In genomic region chr14:96268426-96269358, GRCh38 we compare ENCODE assay signal across 1 cellular context.
TF ChIP-seq lines count a peak whose summit lies in the region.

No MANE protein-coding gene starts in this region.

TF ChIP-seq in HepG2, 621 proteins besides CTCF, POLR2A, EP300 and RAD21:
- TF ChIP-seq CEBPG (CRISPR knock-in tag; IDR thresholded peaks at IDR 0.05) (0 out of 2 replicates have a peak, but pooled peaks have one; percentile 21), ETV5 (CRISPR knock-in tag; IDR thresholded peaks at IDR 0.05; ENCODE audit: borderline replicate concordance) (peak; percentile 36; the same call in 1 of the 2 replicates), ZNF263 (CRISPR knock-in tag; IDR thresholded peaks at IDR 0.05) (peak; percentile 41; the same call in 1 of the 2 replicates), NCOR1 (IDR thresholded peaks at IDR 0.05; ENCODE audit: borderline replicate concordance, low read length) (no peak), ZNF598 (CRISPR knock-in tag; IDR thresholded peaks at IDR 0.05; ENCODE audit: borderline replicate concordance) (no peak), ZSCAN21 (CRISPR knock-in tag; IDR thresholded peaks at IDR 0.05; ENCODE audit: borderline replicate concordance) (no peak), RELA (CRISPR knock-in tag; IDR thresholded peaks at IDR 0.05) (peak; percentile 83; the same call in 1 of the 2 replicates), PAWR (CRISPR knock-in tag; IDR thresholded peaks at IDR 0.05; ENCODE audit: borderline replicate concordance) (no peak), CEBPB (IDR thresholded peaks at IDR 0.05; ENCODE audit: borderline replicate concordance, low read depth, low read length) (peak; percentile 76), HNF1B (CRISPR knock-in tag; IDR thresholded peaks at IDR 0.05) (0 out of 2 replicates have a peak, but pooled peaks have one; percentile 37), ZNF687 (CRISPR knock-in tag; IDR thresholded peaks at IDR 0.05) (0 out of 2 replicates have a peak, but pooled peaks have one; percentile 32), HNF1A (IDR thresholded peaks at IDR 0.05; ENCODE audit: low read depth) (0 out of 2 replicates have a peak, but pooled peaks have one; percentile 27), HNF1A (CRISPR knock-in tag; IDR thresholded peaks at IDR 0.05; ENCODE audit: borderline replicate concordance) (no peak), ZNF761 (CRISPR knock-in tag; conservative IDR thresholded peaks at IDR 0.05) (no peak), ZFP36L2 (CRISPR knock-in tag; IDR thresholded peaks at IDR 0.05) (no peak), E2F1 (CRISPR knock-in tag; IDR thresholded peaks at IDR 0.05) (no peak), TP53 (CRISPR knock-in tag; conservative IDR thresholded peaks at IDR 0.05) (no peak), NFE2 (CRISPR knock-in tag; IDR thresholded peaks at IDR 0.05) (no peak), SOX13 (IDR thresholded peaks at IDR 0.05) (no peak), SOX13 (CRISPR knock-in tag; conservative IDR thresholded peaks at IDR 0.05 in 1 of 2, IDR thresholded peaks at IDR 0.05 in 1 of 2) (no peak), FOSL2 (CRISPR knock-in tag; IDR thresholded peaks at IDR 0.05) (peak; percentile 80), ETS1 (CRISPR knock-in tag; IDR thresholded peaks at IDR 0.05) (no peak), PCBP2 (optimal IDR thresholded peaks at IDR 0.05; ENCODE audit: low read depth, low read length, poor library complexity, severe bottlenecking) (no peak)
TF ChIP-seq in HepG2: peak in this region for 9.
